16 cellular contexts compared by ENCODE assay signal in genomic region chr9:100575765-100576368, GRCh38. TPM values are rescaled to one million over a fixed set of nuclear protein-coding genes. Genes with fewer than 3 reads are reported as not detected.
DNase-seq lines count a peak whose midpoint lies in the region; ATAC-seq, FAIRE-seq and TF ChIP-seq lines count a peak whose summit lies in the region.
"Had no signal": no experiment of that assay in that cellular context is flagged by ENCODE, and none has a peak within 500 bp of the region (broad histone marks: within the 10 kb centered on the region; RNA-seq: fewer than 3 reads in every experiment).

No MANE protein-coding gene starts in this region.

- no peak overlapping the region for H3K27ac ChIP-seq in upper lobe of right lung
- H3K27ac ChIP-seq: KMS-11, neural progenitor cell, stomach had no signal

- in situ Hi-C loops in G401 (cut with HindIII; ENCODE audit: low sequenced_read_pairs), result no loop called here

- no peaks in the 10 kb centered on the region for H3K9me3 ChIP-seq in upper lobe of right lung
- H3K9me3 ChIP-seq: stomach had no signal

- H3K4me1 ChIP-seq in upper lobe of right lung, result no peaks in the 10 kb centered on the region

- ATAC-seq in upper lobe of right lung, result peak; percentile 58
- ATAC-seq in GM21528 (IDR thresholded peaks at IDR 0.05; ENCODE audit: low FRiP score, unreplicated experiment), result no peak
- ATAC-seq: sciatic nerve had no signal

- FAIRE-seq in urothelium cell line (lab: Jason Lieb, UNC), result no peak

- no peaks in the 10 kb centered on the region for H3K36me3 ChIP-seq in upper lobe of right lung

- H3K4me3 ChIP-seq in foreskin fibroblast (ENCODE audit: low read depth in 1 of 2, low read length in 2 of 2), result no peak overlapping the region
- H3K4me3 ChIP-seq in upper lobe of right lung, result no peak overlapping the region
- H3K4me3 ChIP-seq: neural progenitor cell, stomach had no signal

- DNase-seq in HCEC 1CT (peak; percentile 73), SW480 (ENCODE audit: low spot score) (peak; percentile 38), foreskin fibroblast (peak; percentile 68 to 78), upper lobe of right lung (no peak), urothelium cell line (ENCODE audit: low spot score) (no peak), G401 (ENCODE audit: low spot score) (no peak)
- DNase-seq: activated gamma-delta T cell treated with Interleukin-2 at 50 U/mL for 16 hours, COR-L47, hypothalamus, NCI-H1694, NCI-H774, stomach had no signal

- intact Hi-C loops in upper lobe of right lung (cut with DNase I), result no loop called here

- H3K27me3 ChIP-seq in upper lobe of right lung, result no peaks in the 10 kb centered on the region
- H3K27me3 ChIP-seq: neural progenitor cell, stomach had no signal

- no peak for TF ChIP-seq CTCF in foreskin fibroblast (IDR thresholded peaks at IDR 0.05; ENCODE audit: low read depth, low read length)
- no peak for TF ChIP-seq CTCF in upper lobe of right lung (IDR thresholded peaks at IDR 0.05)

RNA-seq across cellular contexts. Expression of gene CAVIN4, which starts 2.0 kb away (rescaled TPM):
- 1.3 TPM for total RNA-seq in upper lobe of right lung
- total RNA-seq in G401 (2014; rRNA removed; shearing (Covaris generic)), result 0.49 and 0.68 TPM in 2 replicates

Comparison
In these comparisons a context has a peak if more than half of its experiments do, and no peak if none do; other contexts are left out.
1. DNase-seq: peak in HCEC 1CT (single experiment), SW480 (single experiment) and foreskin fibroblast (2 of 2); none in upper lobe of right lung (single experiment), urothelium cell line (single experiment) and G401 (single experiment).